Comparison of ENCODE assay signal across 9 cellular contexts in genomic region chr2:139742216-139743172, GRCh38.
"Had no signal": no experiment of that assay in that cellular context is flagged by ENCODE, and none has a peak within 500 bp of the region (broad histone marks: within the 10 kb centered on the region; RNA-seq: fewer than 3 reads in every experiment).

No MANE protein-coding gene starts in this region.

- FAIRE-seq: HTR-8/SVneo, K562 had no signal

- H3K4me1 ChIP-seq: HAP-1 had no signal

- H2AFZ ChIP-seq: GM23338 had no signal

- H3K4me3 ChIP-seq: GM23338, HAP-1, K562 had no signal

- H3K4me2 ChIP-seq: GM23338 had no signal

- H3K9me3 ChIP-seq: HAP-1 had no signal

- DNase-seq: H7, HFFc6, IMR-90, KG1 had no signal

- H3K36me3 ChIP-seq: HAP-1 had no signal

- ATAC-seq: GM23338, HCT116, K562 had no signal
